ENCODE assay signal across 1 cellular context in the genomic region with DNA sequence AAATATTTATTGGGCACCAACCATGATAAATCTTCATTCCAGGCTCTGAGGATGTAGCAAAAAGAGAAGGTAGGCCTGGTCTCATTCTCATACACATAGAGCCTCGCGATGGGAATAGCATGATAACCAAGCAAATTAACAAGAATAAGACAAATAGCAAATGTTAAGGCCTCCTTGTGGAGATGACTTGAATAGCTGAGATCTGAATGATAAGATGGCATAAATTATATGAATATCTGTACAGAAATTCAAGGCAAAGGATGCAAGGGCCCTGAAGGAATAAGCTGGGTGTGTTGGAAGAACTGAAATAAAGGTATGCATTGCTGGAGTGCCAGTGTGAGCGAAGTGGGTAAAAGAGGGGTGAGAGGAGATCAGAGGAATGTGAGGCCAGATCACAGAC.
TF ChIP-seq lines count a peak whose summit lies in the region.

No MANE protein-coding gene starts in this region.

TF ChIP-seq in SK-N-SH treated with all-trans-retinoic acid at 6 μM for 48 hours, 23 proteins besides CTCF, POLR2A, EP300 and RAD21 (continued from another document):
- TF ChIP-seq, protein P1, sequence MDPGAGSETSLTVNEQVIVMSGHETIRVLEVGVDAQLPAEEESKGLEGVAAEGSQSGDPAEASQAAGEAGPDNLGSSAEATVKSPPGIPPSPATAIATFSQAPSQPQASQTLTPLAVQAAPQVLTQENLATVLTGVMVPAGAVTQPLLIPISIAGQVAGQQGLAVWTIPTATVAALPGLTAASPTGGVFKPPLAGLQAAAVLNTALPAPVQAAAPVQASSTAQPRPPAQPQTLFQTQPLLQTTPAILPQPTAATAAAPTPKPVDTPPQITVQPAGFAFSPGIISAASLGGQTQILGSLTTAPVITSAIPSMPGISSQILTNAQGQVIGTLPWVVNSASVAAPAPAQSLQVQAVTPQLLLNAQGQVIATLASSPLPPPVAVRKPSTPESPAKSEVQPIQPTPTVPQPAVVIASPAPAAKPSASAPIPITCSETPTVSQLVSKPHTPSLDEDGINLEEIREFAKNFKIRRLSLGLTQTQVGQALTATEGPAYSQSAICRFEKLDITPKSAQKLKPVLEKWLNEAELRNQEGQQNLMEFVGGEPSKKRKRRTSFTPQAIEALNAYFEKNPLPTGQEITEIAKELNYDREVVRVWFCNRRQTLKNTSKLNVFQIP (CRISPR knock-in tag; IDR thresholded peaks at IDR 0.05; ENCODE audit: borderline replicate concordance, low read depth) = no peak
- TF ChIP-seq ESRRG (CRISPR knock-in tag; IDR thresholded peaks at IDR 0.05) (no peak), BACH2 (CRISPR knock-in tag; IDR thresholded peaks at IDR 0.05; ENCODE audit: borderline replicate concordance) (no peak)
- TF ChIP-seq, protein P2, sequence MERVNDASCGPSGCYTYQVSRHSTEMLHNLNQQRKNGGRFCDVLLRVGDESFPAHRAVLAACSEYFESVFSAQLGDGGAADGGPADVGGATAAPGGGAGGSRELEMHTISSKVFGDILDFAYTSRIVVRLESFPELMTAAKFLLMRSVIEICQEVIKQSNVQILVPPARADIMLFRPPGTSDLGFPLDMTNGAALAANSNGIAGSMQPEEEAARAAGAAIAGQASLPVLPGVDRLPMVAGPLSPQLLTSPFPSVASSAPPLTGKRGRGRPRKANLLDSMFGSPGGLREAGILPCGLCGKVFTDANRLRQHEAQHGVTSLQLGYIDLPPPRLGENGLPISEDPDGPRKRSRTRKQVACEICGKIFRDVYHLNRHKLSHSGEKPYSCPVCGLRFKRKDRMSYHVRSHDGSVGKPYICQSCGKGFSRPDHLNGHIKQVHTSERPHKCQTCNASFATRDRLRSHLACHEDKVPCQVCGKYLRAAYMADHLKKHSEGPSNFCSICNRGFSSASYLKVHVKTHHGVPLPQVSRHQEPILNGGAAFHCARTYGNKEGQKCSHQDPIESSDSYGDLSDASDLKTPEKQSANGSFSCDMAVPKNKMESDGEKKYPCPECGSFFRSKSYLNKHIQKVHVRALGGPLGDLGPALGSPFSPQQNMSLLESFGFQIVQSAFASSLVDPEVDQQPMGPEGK (CRISPR knock-in tag; IDR thresholded peaks at IDR 0.05; ENCODE audit: borderline replicate concordance) = no peak
